Comparison of ENCODE assay signal across 8 cellular contexts in the genomic region with DNA sequence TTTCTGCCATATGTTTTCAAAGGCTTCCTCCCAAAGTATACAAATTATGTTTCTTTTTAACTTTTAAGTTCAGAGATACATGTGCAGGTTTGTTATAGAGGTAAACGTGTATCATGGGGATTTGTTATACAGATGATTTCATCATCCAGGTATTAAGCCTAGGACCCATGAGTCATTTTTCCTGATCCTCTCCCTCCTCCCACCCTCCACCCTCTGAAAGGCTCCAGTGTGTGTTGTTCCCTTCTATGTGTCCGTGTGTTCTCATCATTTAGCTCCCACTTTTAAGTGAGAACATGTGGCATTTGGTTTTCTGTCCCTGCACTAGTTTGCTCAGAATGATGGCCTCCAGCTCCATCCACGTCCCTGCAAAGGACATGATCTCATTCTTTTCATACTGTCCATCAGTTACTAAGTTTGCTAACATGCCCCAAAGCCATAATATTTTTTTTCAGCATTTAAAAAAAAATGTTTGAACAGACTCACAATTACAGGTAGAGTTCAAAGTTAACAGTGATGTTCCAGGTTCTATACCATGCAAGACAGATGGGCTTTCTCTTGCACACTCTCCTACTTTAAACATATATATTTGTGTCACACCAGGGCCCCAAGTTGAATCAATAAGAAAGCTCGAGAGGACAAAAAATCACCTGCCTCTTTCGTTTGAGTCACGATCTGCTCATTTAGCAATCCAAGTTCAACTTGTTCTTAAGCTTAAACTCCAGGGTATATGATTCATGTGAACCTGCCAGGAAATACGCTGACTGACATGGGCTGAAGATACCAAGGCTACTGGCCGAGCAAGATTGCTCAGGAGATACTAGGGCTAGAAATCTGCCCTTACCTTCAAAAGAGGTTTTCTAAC.
DNase-seq lines count a peak whose midpoint lies in the region; ATAC-seq and TF ChIP-seq lines count a peak whose summit lies in the region.

No MANE protein-coding gene starts in this region.

- H3K27ac Mint-ChIP-seq in central memory CD8-positive, alpha-beta T cell (ENCODE audit: low read depth), result peak overlapping the region; percentile 95
- peak overlapping the region; percentile 86 for H3K27ac Mint-ChIP-seq in neural crest cell (ENCODE audit: unreplicated experiment)

- peak; percentile 51 for DNase-seq in EH (ENCODE audit: low read depth)
- DNase-seq in NK-92 treated with Interleukin-12 subunit alpha and Interleukin-12 subunit beta, amount 100 ng/mL, for 24 hours (lab: John Stamatoyannopoulos, UW), result peak; percentile 24
- DNase-seq in central memory CD8-positive, alpha-beta T cell (ENCODE audit: low spot score in 2 of 2), result no peak
- no peak for DNase-seq in neural crest cell (ENCODE audit: low read depth, low spot score)
- no peak for DNase-seq in activated CD4-positive, CD25-positive, alpha-beta regulatory T cell treated with anti-CD3 and anti-CD28 coated beads, Interleukin-2, amount 50 U/mL, for 72 hours
- DNase-seq in NCI-H1417 (lab: John Stamatoyannopoulos, UW), result no peak

- peaks cover 41% of the 10 kb centered on the region for H3K4me1 Mint-ChIP-seq in central memory CD8-positive, alpha-beta T cell
- peaks cover 13% of the 10 kb centered on the region for H3K4me1 Mint-ChIP-seq in neural crest cell

- H3K36me3 Mint-ChIP-seq in central memory CD8-positive, alpha-beta T cell (ENCODE audit: insufficient read depth), result peaks cover 8% of the 10 kb centered on the region
- H3K36me3 Mint-ChIP-seq in neural crest cell (ENCODE audit: low read depth), result no peaks in the 10 kb centered on the region

- H3K9me3 Mint-ChIP-seq in central memory CD8-positive, alpha-beta T cell, result no peaks in the 10 kb centered on the region
- H3K9me3 Mint-ChIP-seq in neural crest cell, result no peaks in the 10 kb centered on the region

- TF ChIP-seq CTCF in neural crest cell (conservative IDR thresholded peaks at IDR 0.05), result no peak

- H3K27me3 Mint-ChIP-seq in central memory CD8-positive, alpha-beta T cell, result no peaks in the 10 kb centered on the region
- H3K27me3 Mint-ChIP-seq in neural crest cell (ENCODE audit: low read depth), result no peaks in the 10 kb centered on the region

- peak overlapping the region; percentile 67 for H3K4me3 Mint-ChIP-seq in central memory CD8-positive, alpha-beta T cell
- H3K4me3 Mint-ChIP-seq in neural crest cell, result no peak overlapping the region

- no peak for ATAC-seq in central memory CD8-positive, alpha-beta T cell (replicated peaks; ENCODE audit: extremely low read depth, poor library complexity, severe bottlenecking)
- ATAC-seq in HG02938 (IDR thresholded peaks at IDR 0.05; ENCODE audit: unreplicated experiment) (no peak), HG03457 (IDR thresholded peaks at IDR 0.05; ENCODE audit: unreplicated experiment) (no peak)

Comparison
In these comparisons a context has a peak if more than half of its experiments do, and no peak if none do; other contexts are left out.
1. DNase-seq: peak in EH (single experiment) and NK-92 treated with Interleukin-12 subunit alpha and Interleukin-12 subunit beta, amount 100 ng/mL, for 24 hours (single experiment); none in central memory CD8-positive, alpha-beta T cell (0 of 2), neural crest cell (single experiment), activated CD4-positive, CD25-positive, alpha-beta regulatory T cell treated with anti-CD3 and anti-CD28 coated beads, Interleukin-2, amount 50 U/mL, for 72 hours (single experiment) and NCI-H1417 (0 of 3).